Comparison of ENCODE assay signal across 7 cellular contexts in the genomic region with DNA sequence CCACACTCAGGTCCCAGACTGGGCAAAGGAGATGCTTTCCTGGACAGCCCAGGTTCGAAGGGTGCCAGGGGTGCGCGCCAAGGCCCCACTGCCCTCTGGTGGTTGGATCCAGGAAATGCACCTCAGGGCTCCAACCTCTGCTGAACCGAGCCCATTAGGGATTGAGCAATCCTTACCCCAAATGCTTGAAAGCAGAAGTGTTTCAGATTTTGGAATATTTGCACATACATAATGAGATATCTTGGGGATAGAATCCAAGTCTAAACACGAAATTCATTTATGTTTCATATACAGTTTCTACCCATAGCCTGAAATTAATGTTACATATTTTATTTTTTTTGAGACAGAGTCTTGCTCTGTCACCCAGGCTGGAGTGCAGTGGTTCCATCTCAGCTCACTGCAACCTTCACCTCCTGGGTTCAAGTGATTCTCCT. TPM values are rescaled to one million over a fixed set of nuclear protein-coding genes. Genes with fewer than 3 reads are reported as not detected.
DNase-seq lines count a peak whose midpoint lies in the region; ATAC-seq and TF ChIP-seq lines count a peak whose summit lies in the region.

No MANE protein-coding gene starts in this region.

- H3K4me1 Mint-ChIP-seq in activated naive CD8-positive, alpha-beta T cell treated with anti-CD3 and anti-CD28 coated beads, Interleukin-2, amount 50 U/mL, for 24 hours: peaks cover 15% of the 10 kb centered on the region

- TF ChIP-seq CTCF in GM10248 (IDR thresholded peaks at IDR 0.05; ENCODE audit: control extremely low read depth, extremely low read depth, low read depth, missing control alignments): peak; percentile 93

- no peaks in the 10 kb centered on the region for H3K27me3 Mint-ChIP-seq in activated naive CD8-positive, alpha-beta T cell treated with anti-CD3 and anti-CD28 coated beads, Interleukin-2, amount 50 U/mL, for 24 hours

- H3K9me3 Mint-ChIP-seq in activated naive CD8-positive, alpha-beta T cell treated with anti-CD3 and anti-CD28 coated beads, Interleukin-2, amount 50 U/mL, for 24 hours: no peaks in the 10 kb centered on the region

- no peaks in the 10 kb centered on the region for H3K36me3 Mint-ChIP-seq in activated naive CD8-positive, alpha-beta T cell treated with anti-CD3 and anti-CD28 coated beads, Interleukin-2, amount 50 U/mL, for 24 hours (ENCODE audit: low read depth)

- no peak overlapping the region for H3K4me3 Mint-ChIP-seq in activated naive CD8-positive, alpha-beta T cell treated with anti-CD3 and anti-CD28 coated beads, Interleukin-2, amount 50 U/mL, for 24 hours

- DNase-seq in GM10248 (ENCODE audit: extremely low spot score) (peak; percentile 81), MV-4-11 (lab: John Stamatoyannopoulos, UW) (peak; percentile 88), SW480 (ENCODE audit: low spot score) (peak; percentile 58), left cardiac atrium (peak; percentile 81), sciatic nerve (ENCODE audit: low spot score) (peak; percentile 89)
- DNase-seq in activated naive CD8-positive, alpha-beta T cell treated with anti-CD3 and anti-CD28 coated beads, Interleukin-2, amount 50 U/mL, for 24 hours: peak; percentile 78

- ATAC-seq in activated naive CD8-positive, alpha-beta T cell treated with anti-CD3 and anti-CD28 coated beads, Interleukin-2, amount 50 U/mL, for 24 hours: peak; percentile 70
- peak; percentile 45 to 48 for ATAC-seq in left cardiac atrium
- peak; percentile 79 for ATAC-seq in sciatic nerve
- ATAC-seq in GM18519 (IDR thresholded peaks at IDR 0.05; ENCODE audit: low FRiP score, unreplicated experiment): no peak

- CTCF ChIA-PET in GM10248 (lab: Yijun Ruan, JAX): interaction anchor here (0.6 to 15.4 kb wide), 30 partner anchors 9 to 495 kb away, joined by 3 to 356 read pairs (median 4); no protein-coding TSS in a partner anchor

- intact Hi-C loops in left cardiac atrium (cut with DNase I): loop anchor here (1.0 to 10.0 kb wide), 4 partner anchors 52 to 103 kb away; a partner anchor contains a TSS
- intact Hi-C loops in sciatic nerve (cut with DNase I): loop anchor here (5.0 kb wide), 1 partner anchor 50 kb away; no protein-coding TSS in a partner anchor

- POLR2A ChIA-PET in GM10248 (lab: Yijun Ruan, JAX): no interaction called here

- H3K27ac Mint-ChIP-seq in activated naive CD8-positive, alpha-beta T cell treated with anti-CD3 and anti-CD28 coated beads, Interleukin-2, amount 50 U/mL, for 24 hours: no peak overlapping the region

RNA-seq across cellular contexts. Expression of a gene that starts 57.4 kb away (rescaled TPM):
- 10 to 100 TPM; 17.4 to 37.3 TPM for total RNA-seq in left cardiac atrium
- total RNA-seq in sciatic nerve: 17.3 TPM
